ENCODE assay signal across 15 cellular contexts in genomic region chr4:156778606-156779005, GRCh38.
DNase-seq lines count a peak whose midpoint lies in the region; ATAC-seq and TF ChIP-seq lines count a peak whose summit lies in the region.
"Had no signal": no experiment of that assay in that cellular context is flagged by ENCODE, and none has a peak within 500 bp of the region (broad histone marks: within the 10 kb centered on the region; RNA-seq: fewer than 3 reads in every experiment).

No MANE protein-coding gene starts in this region.

- peaks cover 0 to 2% (median 2%) of the 10 kb centered on the region in 3 donors for H3K27me3 Mint-ChIP-seq in immature natural killer cell (ENCODE audit: low read depth in 3 of 3)

- H3K27ac Mint-ChIP-seq in immature natural killer cell: no peak overlapping the region

- peaks cover 5 to 12% (median 9%) of the 10 kb centered on the region in 6 donors for H3K9me3 Mint-ChIP-seq in immature natural killer cell

- no peaks in the 10 kb centered on the region for H3K36me3 ChIP-seq in fibroblast of lung (ENCODE audit: control insufficient read depth, insufficient read depth, low read length)
- H3K36me3 ChIP-seq in adrenal gland (replicated peaks in 1 of 2): no peaks in the 10 kb centered on the region
- H3K36me3 ChIP-seq: neutrophil, tibial nerve had no signal

- 69 to 87% (median 76%) methylated on average over 1 of the region's 1 CpG for WGBS in adrenal gland, 4 donors

- peak overlapping the region; percentile 11 for H3K4me2 ChIP-seq in fibroblast of lung (ENCODE audit: extremely low read depth, insufficient read depth, low read length)

- peaks cover 0 to under 1% (median 0%) of the 10 kb centered on the region in 3 donors for H3K36me3 Mint-ChIP-seq in immature natural killer cell

- no peak for TF ChIP-seq CTCF in fibroblast of lung (conservative IDR thresholded peaks at IDR 0.05 in 1 of 2, IDR thresholded peaks at IDR 0.05 in 1 of 2; ENCODE audit: low read depth in 1 of 2, low read length in 2 of 2)
- no peak for TF ChIP-seq CTCF in adrenal gland (IDR thresholded peaks at IDR 0.05)

- no peak overlapping the region for H3K4me3 ChIP-seq in fibroblast of lung (replicated peaks in 1 of 4; ENCODE audit: control extremely low read depth in 1 of 4, insufficient read depth in 1 of 4, low read depth in 3 of 4, low read length in 4 of 4)
- no peak overlapping the region for H3K4me3 ChIP-seq in adrenal gland
- H3K4me3 ChIP-seq: tibial nerve had no signal

- H2AFZ ChIP-seq in fibroblast of lung (ENCODE audit: low read length): no peak overlapping the region

- H3K4me1 ChIP-seq in fibroblast of lung (ENCODE audit: control insufficient read depth, extremely low read depth, insufficient read depth, low read length) (peaks cover 7% of the 10 kb centered on the region), adrenal gland (replicated peaks in 1 of 2) (peaks cover 25 to 33% of the 10 kb centered on the region in 2 donors)

- H3K9me3 ChIP-seq in fibroblast of lung (ENCODE audit: control insufficient read depth, insufficient read depth, low read depth, low read length) (no peaks in the 10 kb centered on the region), adrenal gland (replicated peaks in 1 of 3) (no peaks in the 10 kb centered on the region)
- H3K9me3 ChIP-seq: neutrophil, tibial nerve had no signal

- intact Hi-C loops in adrenal gland (cut with DNase I): no loop called here

- H3K9ac ChIP-seq in fibroblast of lung (ENCODE audit: insufficient read depth, low read length): no peak overlapping the region

- DNase-seq in GM04503 (ENCODE audit: low read depth) (peak; percentile 88), RPMI7951 (ENCODE audit: low read depth) (peak; percentile 46), fibroblast of lung (ENCODE audit: low read depth in 2 of 2) (peak; percentile 69 to 93), renal cortical epithelial cell (ENCODE audit: low read depth) (peak; percentile 87), islet precursor cell (no peak), adrenal gland (no peak), immature natural killer cell (no peak)
- DNase-seq: activated CD4-positive, CD25-positive, alpha-beta regulatory T cell; activated CD8-positive, alpha-beta memory T cell treated with anti-CD3 and anti-CD28 coated beads, Interleukin-2, amount 50 U/mL, for 48 hours; H7; NCI-H1436 treated with DMSO at 0.1 percent for 48 hours; NCI-H69 had no signal

- peaks cover 8% of the 10 kb centered on the region for H3K79me2 ChIP-seq in fibroblast of lung (ENCODE audit: control insufficient read depth, insufficient read depth, low read length)

- H3K27me3 ChIP-seq in fibroblast of lung (ENCODE audit: control insufficient read depth, insufficient read depth, low read length) (no peaks in the 10 kb centered on the region), adrenal gland (no peaks in the 10 kb centered on the region)
- H3K27me3 ChIP-seq: neutrophil, tibial nerve had no signal

- no peaks in the 10 kb centered on the region for H3K4me1 Mint-ChIP-seq in immature natural killer cell

- no peak for ATAC-seq in GM19463 (IDR thresholded peaks at IDR 0.05; ENCODE audit: unreplicated experiment)

- no peaks in the 10 kb centered on the region for H4K20me1 ChIP-seq in fibroblast of lung (ENCODE audit: control insufficient read depth, extremely low read depth, insufficient read depth, low read length)

- no peak overlapping the region for H3K4me3 Mint-ChIP-seq in immature natural killer cell

- no peak for TF ChIP-seq POLR2A in adrenal gland (IDR thresholded peaks at IDR 0.05)

- H3K27ac ChIP-seq in fibroblast of lung (ENCODE audit: insufficient read depth, low read length): peak overlapping the region; percentile 60
- peak overlapping the region in 1 of 5 donors; percentile 32 for H3K27ac ChIP-seq in adrenal gland
- H3K27ac ChIP-seq: neutrophil, tibial nerve had no signal

Comparison
In these comparisons a context has a peak if more than half of its experiments do, and no peak if none do; other contexts are left out.
1. DNase-seq: peak in GM04503 (single experiment), RPMI7951 (single experiment), fibroblast of lung (2 of 2) and renal cortical epithelial cell (single experiment); none in islet precursor cell (single experiment), adrenal gland (0 of 7) and immature natural killer cell (0 of 3).